ENCODE assay signal across 17 cellular contexts in genomic region chr16:86639354-86639753, GRCh38.
A peak's percentile ranks its signal among the peaks of the same experiment; 100 is the strongest.
DNase-seq lines count a peak whose midpoint lies in the region; ATAC-seq and TF ChIP-seq lines count a peak whose summit lies in the region.
"Had no signal": no experiment of that assay in that cellular context is flagged by ENCODE, and none has a peak within 500 bp of the region (broad histone marks: within the 10 kb centered on the region; RNA-seq: fewer than 3 reads in every experiment).

No MANE protein-coding gene starts in this region.

- intact Hi-C loops in left ventricle myocardium inferior (cut with micrococcal nuclease): no loop called here
- intact Hi-C loops in sciatic nerve (cut with DNase I): no loop called here

- peak overlapping the region; percentile 53 for H3K4me2 ChIP-seq in BLaER1
- peak overlapping the region in 8 of 11 experiments; percentile 45 to 87 (median 63); a peak in 17 of 22 replicates for H3K4me2 ChIP-seq in BLaER1 treated with 17β-estradiol and CSF1 and Interleukin-3, amounts not matched to agents 10 nM and 100 nM

- H3K4me3 ChIP-seq in BLaER1: no peak overlapping the region
- H3K4me3 ChIP-seq in BLaER1 treated with 17β-estradiol and CSF1 and Interleukin-3, amounts not matched to agents 10 nM and 100 nM: no peak overlapping the region
- H3K4me3 ChIP-seq in left ventricle myocardium inferior: no peak overlapping the region

- H4K20me1 ChIP-seq in BLaER1: no peaks in the 10 kb centered on the region
- 0 out of 22 replicates have a peak, but pooled peaks cover 0 to 5% (median 0%) of the 10 kb centered on the region in 11 experiments for H4K20me1 ChIP-seq in BLaER1 treated with 17β-estradiol and CSF1 and Interleukin-3, amounts not matched to agents 10 nM and 100 nM

- TF ChIP-seq CTCF in left ventricle myocardium inferior (IDR thresholded peaks at IDR 0.05; ENCODE audit: borderline replicate concordance): no peak

- peaks cover 63% of the 10 kb centered on the region for H3K4me1 ChIP-seq in BLaER1
- peaks cover 17 to 62% (median 51%) of the 10 kb centered on the region in 10 experiments for H3K4me1 ChIP-seq in BLaER1 treated with 17β-estradiol and CSF1 and Interleukin-3, amounts not matched to agents 10 nM and 100 nM
- H3K4me1 ChIP-seq in left ventricle myocardium inferior: no peaks in the 10 kb centered on the region
- H3K4me1 ChIP-seq: BE2C had no signal

- H3K9me3 ChIP-seq in BLaER1: 0 out of 2 replicates have a peak, but pooled peaks cover 9% of the 10 kb centered on the region
- H3K9me3 ChIP-seq in BLaER1 treated with 17β-estradiol and CSF1 and Interleukin-3, amounts not matched to agents 10 nM and 100 nM (replicated peaks in 1 of 11): peaks cover 5 to 16% (median 14%) of the 10 kb centered on the region in 11 experiments; a peak in 19 of 22 replicates
- no peaks in the 10 kb centered on the region for H3K9me3 ChIP-seq in left ventricle myocardium inferior (replicated peaks)
- H3K9me3 ChIP-seq: BE2C had no signal

- H3K9ac ChIP-seq in BLaER1: no peak overlapping the region
- H3K9ac ChIP-seq in BLaER1 treated with 17β-estradiol and CSF1 and Interleukin-3, amounts not matched to agents 10 nM and 100 nM: no peak overlapping the region

- 0 out of 2 replicates have a peak overlapping the region, but pooled peaks have one; percentile 5 for H3K27ac ChIP-seq in BLaER1
- H3K27ac ChIP-seq in BLaER1 treated with 17β-estradiol and CSF1 and Interleukin-3, amounts not matched to agents 10 nM and 100 nM: peak overlapping the region in 2 of 11 experiments; percentile 10 to 18; a peak in 1 of 22 replicates
- H3K27ac ChIP-seq in left ventricle myocardium inferior (replicated peaks): peak overlapping the region; percentile 67

- H3K36me3 ChIP-seq in BLaER1 (no peaks in the 10 kb centered on the region), left ventricle myocardium inferior (no peaks in the 10 kb centered on the region)
- no peaks in the 10 kb centered on the region for H3K36me3 ChIP-seq in BLaER1 treated with 17β-estradiol and CSF1 and Interleukin-3, amounts not matched to agents 10 nM and 100 nM
- H3K36me3 ChIP-seq: BE2C had no signal

- ATAC-seq in sciatic nerve (peak; percentile 30), GM19452 (IDR thresholded peaks at IDR 0.05; ENCODE audit: unreplicated experiment) (no peak)
- ATAC-seq: HCT116 had no signal

- DNase-seq in left ventricle myocardium inferior (peak; percentile 35), sciatic nerve (ENCODE audit: low spot score) (no peak), SKM-1 (lab: John Stamatoyannopoulos, UW; ENCODE audit: unreplicated experiment) (no peak)
- DNase-seq in activated T-cell treated with anti-CD3 and anti-CD28 coated beads, Interleukin-2, amount 50 U/mL, for 48 hours: no peak
- DNase-seq: ACHN; BE2C; CD4-positive, alpha-beta memory T cell; DMS153; DMS79; GDM1; GOT3; H7; HFFc6 had no signal

- H3K27me3 ChIP-seq in BLaER1: no peaks in the 10 kb centered on the region
- peaks cover 0 to 20% (median 0%) of the 10 kb centered on the region in 11 experiments; a peak in 2 of 22 replicates for H3K27me3 ChIP-seq in BLaER1 treated with 17β-estradiol and CSF1 and Interleukin-3, amounts not matched to agents 10 nM and 100 nM
- H3K27me3 ChIP-seq in left ventricle myocardium inferior (ENCODE audit: low read depth): peaks cover 49% of the 10 kb centered on the region
- H3K27me3 ChIP-seq: BE2C had no signal
